Comparison of ENCODE assay signal across 1 cellular context in genomic region chr6:148501178-148501590, GRCh38.
TF ChIP-seq lines count a peak whose summit lies in the region.

No MANE protein-coding gene starts in this region.

TF ChIP-seq in HCT116, 20 proteins besides CTCF, POLR2A, EP300 and RAD21 (continued from another document):
- TF ChIP-seq ZBTB33 (IDR thresholded peaks at IDR 0.05; ENCODE audit: extremely low read depth, insufficient replicate concordance, low read length) (no peak), JUND (IDR thresholded peaks at IDR 0.05) (peak; percentile 82), SRF (IDR thresholded peaks at IDR 0.05; ENCODE audit: low read depth) (peak; percentile 77), SIN3A (IDR thresholded peaks at IDR 0.05; ENCODE audit: low read depth) (peak; percentile 38; the same call in 1 of the 2 replicates), ZNF274 (IDR thresholded peaks at IDR 0.05; ENCODE audit: low read depth, low read length) (no peak), POLR2AphosphoS5 (IDR thresholded peaks at IDR 0.05; ENCODE audit: low read depth, low read length) (no peak), YY1 (IDR thresholded peaks at IDR 0.05; ENCODE audit: extremely low read depth, insufficient replicate concordance, low read depth, low read length) (no peak)
TF ChIP-seq in HCT116: peak in this region for 8.
